8 cellular contexts compared by ENCODE assay signal in the genomic region with DNA sequence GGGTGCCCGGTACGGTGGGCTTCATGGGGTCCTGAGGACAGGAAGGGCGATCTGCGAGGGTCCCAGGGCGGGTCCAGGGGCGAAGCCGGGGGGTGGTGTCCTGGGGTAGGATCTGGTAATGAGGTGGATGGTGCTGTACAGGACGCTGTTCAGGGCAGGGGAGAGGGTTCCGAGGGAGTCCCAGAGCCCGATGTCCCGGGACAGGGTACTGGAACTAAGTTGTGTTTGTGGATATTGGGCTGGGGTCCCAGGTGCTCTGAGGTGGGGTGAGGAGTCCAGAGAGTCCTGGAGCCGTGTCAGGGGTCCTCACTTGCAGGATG. TPM values are rescaled to one million over a fixed set of nuclear protein-coding genes. Genes with fewer than 3 reads are reported as not detected.
DNase-seq lines count a peak whose midpoint lies in the region; ATAC-seq lines count a peak whose summit lies in the region.

No MANE protein-coding gene starts in this region.

- peaks cover 1% of the 10 kb centered on the region for H3K27me3 Mint-ChIP-seq in IgD-negative memory B cell
- H3K27me3 Mint-ChIP-seq in natural killer cell treated with Interleukin-12 subunit alpha and Interleukin-12 subunit beta and Interleukin-15 and Interleukin-18, amount 100 ng/mL, for 72 hours: no peaks in the 10 kb centered on the region

- H3K9me3 Mint-ChIP-seq in IgD-negative memory B cell: peaks cover 0 to 8% (median 2%) of the 10 kb centered on the region in 3 donors
- H3K9me3 Mint-ChIP-seq in natural killer cell treated with Interleukin-12 subunit alpha and Interleukin-12 subunit beta and Interleukin-15 and Interleukin-18, amount 100 ng/mL, for 72 hours: no peaks in the 10 kb centered on the region

- H3K9ac ChIP-seq in duodenal mucosa (ENCODE audit: low read depth in 1 of 2, low read length in 2 of 2): peak overlapping the region; percentile 82 to 89

- H3K4me1 ChIP-seq in duodenal mucosa (ENCODE audit: control insufficient read depth in 1 of 2, insufficient read depth in 2 of 2, low read length in 2 of 2): peaks cover 29 to 32% of the 10 kb centered on the region in 2 donors

- peaks cover 0 to 14% of the 10 kb centered on the region in 2 donors for H3K36me3 ChIP-seq in duodenal mucosa (ENCODE audit: control insufficient read depth in 1 of 2, insufficient read depth in 2 of 2, low read length in 2 of 2)

- H3K4me3 ChIP-seq in duodenal mucosa (ENCODE audit: low read depth in 1 of 2, low read length in 2 of 2): peak overlapping the region; percentile 89

- peaks cover 6 to 7% of the 10 kb centered on the region in 2 donors for H3K9me3 ChIP-seq in duodenal mucosa (ENCODE audit: control insufficient read depth in 1 of 2, low read length in 2 of 2)

- peaks cover 25 to 28% (median 27%) of the 10 kb centered on the region in 3 donors for H3K4me1 Mint-ChIP-seq in IgD-negative memory B cell
- H3K4me1 Mint-ChIP-seq in natural killer cell treated with Interleukin-12 subunit alpha and Interleukin-12 subunit beta and Interleukin-15 and Interleukin-18, amount 100 ng/mL, for 72 hours (ENCODE audit: low read depth in 2 of 2): peaks cover 34 to 37% of the 10 kb centered on the region in 2 donors

- no peaks in the 10 kb centered on the region for H3K27me3 ChIP-seq in duodenal mucosa (ENCODE audit: control insufficient read depth in 1 of 2, insufficient read depth in 2 of 2, low read length in 2 of 2)

- no peaks in the 10 kb centered on the region for H3K36me3 Mint-ChIP-seq in IgD-negative memory B cell
- peaks cover 11% of the 10 kb centered on the region for H3K36me3 Mint-ChIP-seq in natural killer cell treated with Interleukin-12 subunit alpha and Interleukin-12 subunit beta and Interleukin-15 and Interleukin-18, amount 100 ng/mL, for 72 hours

- ATAC-seq in GM19395 (IDR thresholded peaks at IDR 0.05; ENCODE audit: unreplicated experiment): peak; percentile 13
- ATAC-seq in natural killer cell treated with Interleukin-12 subunit alpha and Interleukin-12 subunit beta and Interleukin-15 and Interleukin-18, amount 100 ng/mL, for 72 hours: peak; percentile 1 to 42

- H3K4me3 Mint-ChIP-seq in IgD-negative memory B cell: peak overlapping the region; percentile 87 to 98 (median 98)
- peak overlapping the region; percentile 97 for H3K4me3 Mint-ChIP-seq in natural killer cell treated with Interleukin-12 subunit alpha and Interleukin-12 subunit beta and Interleukin-15 and Interleukin-18, amount 100 ng/mL, for 72 hours

- DNase-seq in natural killer cell treated with Interleukin-12 subunit alpha and Interleukin-12 subunit beta and Interleukin-15 and Interleukin-18, amount 100 ng/mL, for 72 hours (ENCODE audit: low spot score): no peak
- DNase-seq in OCI-M1 (lab: John Stamatoyannopoulos, UW) (no peak), RPMI8226 (no peak), H4 (ENCODE audit: low spot score) (no peak), NCI-H82 treated with DMSO at 0.1 percent for 48 hours (lab: John Stamatoyannopoulos, UW; ENCODE audit: unreplicated experiment) (no peak)

- peak overlapping the region; percentile 80 for H3K27ac ChIP-seq in duodenal mucosa (ENCODE audit: low read depth, low read length)

- peak overlapping the region; percentile 83 to 96 (median 87) for H3K27ac Mint-ChIP-seq in IgD-negative memory B cell
- peak overlapping the region; percentile 83 to 94 for H3K27ac Mint-ChIP-seq in natural killer cell treated with Interleukin-12 subunit alpha and Interleukin-12 subunit beta and Interleukin-15 and Interleukin-18, amount 100 ng/mL, for 72 hours

RNA-seq across cellular contexts. Expression of a gene that starts 0.4 kb away (rescaled TPM):
- 11.9 TPM for polyA plus RNA-seq in IgD-negative memory B cell
- total RNA-seq in natural killer cell treated with Interleukin-12 subunit alpha and Interleukin-12 subunit beta and Interleukin-15 and Interleukin-18, amount 100 ng/mL, for 72 hours: 100 to 1,000 TPM in 1 of 2 donors, 10 to 100 TPM in 1; 76.2 to 133 TPM
- 6.8 and 8.2 TPM in 2 replicates for total RNA-seq in H4 (2014; rRNA removed; shearing (Covaris generic))

RNA-seq across cellular contexts. Expression of a gene that starts 15.5 kb away (rescaled TPM):
- 2.3 TPM for polyA plus RNA-seq in IgD-negative memory B cell
- total RNA-seq in natural killer cell treated with Interleukin-12 subunit alpha and Interleukin-12 subunit beta and Interleukin-15 and Interleukin-18, amount 100 ng/mL, for 72 hours: 1 to 10 TPM in 1 of 2 donors, not detected in 1; 1.5 TPM
- not detected in 2 replicates for total RNA-seq in H4 (2014; rRNA removed; shearing (Covaris generic))

RNA-seq across cellular contexts. Expression of a gene that starts 19.4 kb away (rescaled TPM):
- 55.9 TPM for polyA plus RNA-seq in IgD-negative memory B cell
- 10 to 100 TPM; 20.4 to 30.7 TPM for total RNA-seq in natural killer cell treated with Interleukin-12 subunit alpha and Interleukin-12 subunit beta and Interleukin-15 and Interleukin-18, amount 100 ng/mL, for 72 hours
- total RNA-seq in H4 (2014; rRNA removed; shearing (Covaris generic)): 41.8 and 45.8 TPM in 2 replicates

RNA-seq across cellular contexts. Expression of a gene that starts 32.4 kb away (rescaled TPM):
- not detected for polyA plus RNA-seq in IgD-negative memory B cell
- not detected for total RNA-seq in natural killer cell treated with Interleukin-12 subunit alpha and Interleukin-12 subunit beta and Interleukin-15 and Interleukin-18, amount 100 ng/mL, for 72 hours
- 2.0 and 4.0 TPM in 2 replicates for total RNA-seq in H4 (2014; rRNA removed; shearing (Covaris generic))

RNA-seq across cellular contexts. Expression of a gene that starts 49.8 kb away (rescaled TPM):
- not detected for polyA plus RNA-seq in IgD-negative memory B cell
- not detected for total RNA-seq in natural killer cell treated with Interleukin-12 subunit alpha and Interleukin-12 subunit beta and Interleukin-15 and Interleukin-18, amount 100 ng/mL, for 72 hours
- not detected in 2 replicates for total RNA-seq in H4 (2014; rRNA removed; shearing (Covaris generic))
